17 cellular contexts compared by ENCODE assay signal in the genomic region with DNA sequence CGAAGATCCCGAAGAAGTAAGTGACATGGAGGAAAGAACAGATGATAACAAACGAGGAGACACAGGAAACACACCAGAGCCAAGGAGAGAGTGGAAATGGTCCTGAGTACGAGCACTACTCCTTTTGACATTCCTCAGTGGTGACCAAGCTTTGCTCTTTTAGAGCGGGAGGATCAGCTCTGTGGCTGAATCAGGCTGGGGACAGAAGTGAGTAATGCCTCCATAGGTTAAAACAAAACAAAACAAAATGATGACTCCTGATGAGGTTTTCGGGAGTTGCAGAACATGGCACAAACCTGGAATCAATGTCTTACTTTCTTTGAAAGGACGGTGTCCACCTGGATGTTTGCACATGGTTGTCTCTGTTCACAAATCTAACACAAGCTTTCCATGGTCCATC. TPM values are rescaled to one million over a fixed set of nuclear protein-coding genes. Genes with fewer than 3 reads are reported as not detected.
A peak's percentile ranks its signal among the peaks of the same experiment; 100 is the strongest.
DNase-seq lines count a peak whose midpoint lies in the region; ATAC-seq and TF ChIP-seq lines count a peak whose summit lies in the region.
"Had no signal": no experiment of that assay in that cellular context is flagged by ENCODE, and none has a peak within 500 bp of the region (broad histone marks: within the 10 kb centered on the region; RNA-seq: fewer than 3 reads in every experiment).

No MANE protein-coding gene starts in this region.

- DNase-seq in EH (ENCODE audit: low read depth) (peak; percentile 85), PC-3 (peak; percentile 90), dermis blood vessel endothelial cell (peak; percentile 38), myocyte (ENCODE audit: low read depth) (peak; percentile 42), endodermal cell (no peak), NCI-H2171 (lab: John Stamatoyannopoulos, UW) (no peak)
- DNase-seq: activated CD4-positive, alpha-beta T cell treated with anti-CD3 and anti-CD28 coated beads, Interleukin-2, amount 50 U/mL, for 1 hour; CD8-positive, alpha-beta T cell; central memory CD4-positive, alpha-beta T cell; naive B cell; sigmoid colon; T-helper 2 cell had no signal

- H3K9me2 ChIP-seq in PC-3 (replicated peaks; ENCODE audit: low read length) = no peaks in the 10 kb centered on the region

- BruUV-seq in PC-3 (replicated peaks; lab: Mats Ljungman, UMichigan) = no TSS peak

- H3K9me3 ChIP-seq in PC-3 (ENCODE audit: low read length) = no peaks in the 10 kb centered on the region
- H3K9me3 ChIP-seq in endodermal cell (ENCODE audit: control insufficient read depth, low read length) = no peaks in the 10 kb centered on the region
- H3K9me3 ChIP-seq: sigmoid colon, suprapubic skin had no signal

- H3K4me1 ChIP-seq in PC-3 (ENCODE audit: insufficient read depth, low read length) = peaks cover 34% of the 10 kb centered on the region
- peaks cover 2% of the 10 kb centered on the region for H3K4me1 ChIP-seq in endodermal cell (ENCODE audit: control insufficient read depth, insufficient read depth, low read length)

- H3K4me2 ChIP-seq in PC-3 (ENCODE audit: low read length) = peak overlapping the region; percentile 62

- peaks cover 31% of the 10 kb centered on the region for H3K4me1 Mint-ChIP-seq in endodermal cell
- H3K4me1 Mint-ChIP-seq: activated T-helper 17 cell treated with anti-CD3 and anti-CD28 coated beads, Interleukin-2, amount 50 U/mL, for 72 hours; naive B cell had no signal

- no peak overlapping the region for H3K9ac ChIP-seq in PC-3 (ENCODE audit: low read length)
- no peak overlapping the region for H3K9ac ChIP-seq in endodermal cell (ENCODE audit: extremely low read depth, low read length, poor library complexity, severe bottlenecking)

- no peak overlapping the region for H3K4me3 Mint-ChIP-seq in endodermal cell
- H3K4me3 Mint-ChIP-seq: activated T-helper 17 cell treated with anti-CD3 and anti-CD28 coated beads, Interleukin-2, amount 50 U/mL, for 72 hours; CD8-positive, alpha-beta T cell; naive B cell had no signal

- H3K27ac ChIP-seq in PC-3 (ENCODE audit: low read length) = peak overlapping the region; percentile 58
- H3K27ac ChIP-seq in endodermal cell (ENCODE audit: low read depth, low read length) = no peak overlapping the region
- H3K27ac ChIP-seq: HL-60, sigmoid colon, suprapubic skin had no signal

- no peaks in the 10 kb centered on the region for H3K9me3 Mint-ChIP-seq in endodermal cell
- H3K9me3 Mint-ChIP-seq: activated T-helper 17 cell treated with anti-CD3 and anti-CD28 coated beads, Interleukin-2, amount 50 U/mL, for 72 hours; CD8-positive, alpha-beta T cell; naive B cell had no signal

- H3K36me3 ChIP-seq in PC-3 (ENCODE audit: low read depth, low read length) = no peaks in the 10 kb centered on the region
- H3K36me3 ChIP-seq in endodermal cell (ENCODE audit: control insufficient read depth, insufficient read depth, low read length) = no peaks in the 10 kb centered on the region
- H3K36me3 ChIP-seq: sigmoid colon, suprapubic skin had no signal

- H2AFZ ChIP-seq in PC-3 (ENCODE audit: low read length) = peak overlapping the region; percentile 47; the same call in 1 of the 2 replicates

- POLR2A ChIA-PET in PC-3 (lab: Charles Lee; ENCODE audit: unreplicated experiment) = no interaction called here

- H3K27me3 Mint-ChIP-seq in endodermal cell (ENCODE audit: insufficient read depth) = peaks cover 56% of the 10 kb centered on the region
- H3K27me3 Mint-ChIP-seq: naive B cell had no signal

- intact Hi-C loops in PC-3 (cut with micrococcal nuclease) = no loop called here

- 92 to 95% methylated on average over 7 of the region's 7 CpGs for whole genome bisulfite sequencing in endodermal cell (ENCODE audit: insufficient coverage in 1 of 2, insufficient read length in 1 of 2), 2 experiments

- TF ChIP-seq CTCF in PC-3 (conservative IDR thresholded peaks at IDR 0.05; ENCODE audit: low read depth, low read length) (no peak), endodermal cell (conservative IDR thresholded peaks at IDR 0.05) (no peak)

- CTCF ChIA-PET in PC-3 (lab: Charles Lee) = no interaction called here

- H3F3A ChIP-seq in PC-3 (ENCODE audit: low read length, unreplicated experiment) = peaks cover 6% of the 10 kb centered on the region

- H3K4me3 ChIP-seq in PC-3 (ENCODE audit: low read length) = no peak overlapping the region
- no peak overlapping the region for H3K4me3 ChIP-seq in endodermal cell (ENCODE audit: low read length)
- H3K4me3 ChIP-seq: sigmoid colon, suprapubic skin had no signal

- H3K27me3 ChIP-seq in PC-3 (ENCODE audit: low read length) (no peaks in the 10 kb centered on the region), endodermal cell (ENCODE audit: control insufficient read depth, insufficient read depth, low read length, poor library complexity, severe bottlenecking) (peaks cover 17% of the 10 kb centered on the region)
- H3K27me3 ChIP-seq: sigmoid colon, suprapubic skin had no signal

- no peaks in the 10 kb centered on the region for H3K79me2 ChIP-seq in PC-3 (ENCODE audit: low read length)

- H3K36me3 Mint-ChIP-seq in endodermal cell (ENCODE audit: low read depth) = no peaks in the 10 kb centered on the region
- H3K36me3 Mint-ChIP-seq: CD8-positive, alpha-beta T cell had no signal

- no peak overlapping the region for H3K27ac Mint-ChIP-seq in endodermal cell
- H3K27ac Mint-ChIP-seq: activated T-helper 17 cell treated with anti-CD3 and anti-CD28 coated beads, Interleukin-2, amount 50 U/mL, for 72 hours; CD8-positive, alpha-beta T cell; naive B cell had no signal

- ATAC-seq in PC-3 = peak; percentile 86
- no peak for ATAC-seq in HG02852 (IDR thresholded peaks at IDR 0.05; ENCODE audit: unreplicated experiment)
- no peak for ATAC-seq in HG03135 (IDR thresholded peaks at IDR 0.05; ENCODE audit: unreplicated experiment)
- ATAC-seq: activated T-helper 17 cell treated with anti-CD3 and anti-CD28 coated beads, Interleukin-2, amount 50 U/mL, for 72 hours; CD8-positive, alpha-beta T cell had no signal

- no peaks in the 10 kb centered on the region for H4K20me1 ChIP-seq in PC-3 (ENCODE audit: low read length)

RNA-seq across cellular contexts. Expression of gene TCF7L2, which starts 30.3 kb away (rescaled TPM):
- 14.3 and 16.1 TPM in 2 replicates for total RNA-seq in PC-3 (2014; rRNA removed)
- total RNA-seq in dermis blood vessel endothelial cell = 2.9 and 3.8 TPM in 2 replicates
- 1.4 and 2.4 TPM in 2 replicates for total RNA-seq in myocyte
- polyA plus RNA-seq in myocyte (2012) = 17.2 TPM
- 100 to 1,000 TPM in 1 of 2 donors, 10 to 100 TPM in 1; 73.2 to 105 TPM for total RNA-seq in endodermal cell
- 29.9 TPM for polyA plus RNA-seq in endodermal cell (2013, experiment 1 of 2)
- 29.0 TPM for polyA plus RNA-seq in endodermal cell (2013, experiment 2 of 2)

Comparison
In these comparisons a context has a peak if more than half of its experiments do, and no peak if none do; other contexts are left out.
1. DNase-seq: peak in EH (single experiment), PC-3 (single experiment), dermis blood vessel endothelial cell (single experiment) and myocyte (single experiment); none in endodermal cell (single experiment) and NCI-H2171 (single experiment).